Comparison of ENCODE assay signal across 10 cellular contexts in the genomic region with DNA sequence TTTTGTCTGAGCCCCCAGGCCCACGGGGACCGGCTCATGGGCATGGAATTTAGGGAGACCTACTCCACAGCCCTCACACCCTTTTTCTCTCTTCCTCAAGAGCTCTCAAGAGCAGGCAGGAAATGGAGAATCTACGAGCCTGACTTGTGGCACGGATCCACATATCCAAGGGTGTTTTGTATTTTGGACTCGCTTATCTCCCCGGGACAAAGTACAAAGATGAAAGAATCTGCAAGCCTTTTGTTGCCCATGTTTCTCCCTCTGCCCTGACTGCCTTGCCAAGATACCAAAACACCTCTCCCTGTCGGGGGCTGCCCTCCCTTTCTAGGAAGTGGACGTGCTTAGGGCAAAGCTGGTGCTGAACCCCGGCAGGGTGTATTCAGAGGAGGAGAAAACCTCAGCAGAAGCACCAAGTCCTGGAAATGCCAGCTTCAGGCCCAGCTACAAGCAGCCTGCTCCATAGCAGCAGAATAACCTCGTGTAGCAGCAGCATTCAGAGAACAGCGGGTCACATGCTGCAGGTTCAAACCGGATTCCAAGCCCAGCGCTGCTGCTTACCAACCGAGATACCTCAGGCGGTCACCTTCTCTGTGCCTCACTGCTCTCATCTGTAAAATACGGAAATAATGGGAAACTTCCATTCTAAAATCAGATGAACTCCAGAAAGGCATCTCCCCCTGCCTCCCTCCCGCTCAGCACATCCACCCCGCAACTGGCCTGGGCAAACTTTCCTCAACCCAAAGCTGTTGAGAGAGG. TPM values are rescaled to one million over a fixed set of nuclear protein-coding genes. Genes with fewer than 3 reads are reported as not detected.
DNase-seq lines count a peak whose midpoint lies in the region; ATAC-seq, FAIRE-seq and TF ChIP-seq lines count a peak whose summit lies in the region.
"Had no signal": no experiment of that assay in that cellular context is flagged by ENCODE, and none has a peak within 500 bp of the region (broad histone marks: within the 10 kb centered on the region; RNA-seq: fewer than 3 reads in every experiment).

No MANE protein-coding gene starts in this region.

- no peaks in the 10 kb centered on the region for H3K9me3 Mint-ChIP-seq in activated naive CD4-positive, alpha-beta T cell treated with anti-CD3 and anti-CD28 coated beads, Interleukin-2, amount 50 U/mL, for 72 hours
- H3K9me3 Mint-ChIP-seq: activated naive CD8-positive, alpha-beta T cell treated with anti-CD3 and anti-CD28 coated beads for 36 hours had no signal

- H3K4me1 ChIP-seq in left lung = peaks cover 16 to 45% of the 10 kb centered on the region in 2 donors
- H3K4me1 ChIP-seq in transverse colon = peaks cover 28 to 62% (median 47%) of the 10 kb centered on the region in 4 donors

- no peaks in the 10 kb centered on the region for H3K36me3 Mint-ChIP-seq in activated naive CD4-positive, alpha-beta T cell treated with anti-CD3 and anti-CD28 coated beads, Interleukin-2, amount 50 U/mL, for 72 hours
- H3K36me3 Mint-ChIP-seq: activated naive CD8-positive, alpha-beta T cell treated with anti-CD3 and anti-CD28 coated beads for 36 hours had no signal

- intact Hi-C loops in left lung (cut with DNase I) (no loop called here), transverse colon (cut with DNase I; ENCODE audit: low total_unique reads) (no loop called here)

- ATAC-seq in left lung = peak; percentile 29
- ATAC-seq in activated naive CD4-positive, alpha-beta T cell treated with anti-CD3 and anti-CD28 coated beads, Interleukin-2, amount 50 U/mL, for 72 hours = no peak

- H3K36me3 ChIP-seq in left lung (peaks cover 0 to 9% of the 10 kb centered on the region in 2 donors), transverse colon (peaks cover 0 to 7% (median 2%) of the 10 kb centered on the region in 4 donors)

- DNase-seq in SIG-M5 treated with dmso at 0.1 percent for 504 hours (lab: John Stamatoyannopoulos, UW; ENCODE audit: unreplicated experiment) (peak; percentile 14), SIG-M5 (lab: John Stamatoyannopoulos, UW) (no peak), choroid plexus epithelial cell (ENCODE audit: low read depth) (peak; percentile 49), left lung (no peak), transverse colon (peak; percentile 77), retina (no peak), HTR-8/SVneo (ENCODE audit: insufficient read length, low spot score) (no peak)
- DNase-seq in activated naive CD4-positive, alpha-beta T cell treated with anti-CD3 and anti-CD28 coated beads, Interleukin-2, amount 50 U/mL, for 72 hours (ENCODE audit: low spot score in 2 of 2) = no peak
- DNase-seq: activated naive CD8-positive, alpha-beta T cell treated with anti-CD3 and anti-CD28 coated beads for 36 hours; NCI-H187 had no signal

- TF ChIP-seq POLR2A in transverse colon (IDR thresholded peaks at IDR 0.05) = no peak

- H3K27me3 ChIP-seq in left lung = peaks cover 0 to 7% of the 10 kb centered on the region in 2 donors
- no peaks in the 10 kb centered on the region for H3K27me3 ChIP-seq in transverse colon

- WGBS in transverse colon (ENCODE audit: low coverage in 1 of 2), 2 donors = 23 to 33% methylated on average over 3 to 18 of the region's 18 CpGs

- H3K27ac Mint-ChIP-seq in activated naive CD4-positive, alpha-beta T cell treated with anti-CD3 and anti-CD28 coated beads, Interleukin-2, amount 50 U/mL, for 72 hours = no peak overlapping the region
- H3K27ac Mint-ChIP-seq: activated naive CD8-positive, alpha-beta T cell treated with anti-CD3 and anti-CD28 coated beads for 36 hours had no signal

- FAIRE-seq in HTR-8/SVneo (lab: Jason Lieb, UNC) = no peak

- H3K4me3 ChIP-seq in choroid plexus epithelial cell (ENCODE audit: low read depth, low read length) (no peak overlapping the region), left lung (no peak overlapping the region), transverse colon (no peak overlapping the region)

- TF ChIP-seq CTCF in choroid plexus epithelial cell (conservative IDR thresholded peaks at IDR 0.05; ENCODE audit: low read depth, low read length) (no peak), left lung (IDR thresholded peaks at IDR 0.05) (no peak), transverse colon (IDR thresholded peaks at IDR 0.05) (no peak)

- H3K27ac ChIP-seq in left lung (peak overlapping the region; percentile 39 to 62), transverse colon (peak overlapping the region; percentile 68 to 83 (median 76))

- in situ Hi-C loops in transverse colon (cut with MboI; ENCODE audit: low pct_ligation_motif_present in 1 of 4, low pct_unique_long_range_greater_than_20kb in 1 of 4, low sequenced_read_pairs in 3 of 4) = loop anchor here in 1 of 4 donors (25.0 kb wide), 1 partner anchor 237 kb away; no protein-coding TSS in a partner anchor

- TF ChIP-seq EP300 in transverse colon (IDR thresholded peaks at IDR 0.05; ENCODE audit: low read depth) = no peak

- H3K9me3 ChIP-seq in left lung (no peaks in the 10 kb centered on the region), transverse colon (no peaks in the 10 kb centered on the region)

RNA-seq across cellular contexts. Expression of a gene that starts 35.2 kb away (rescaled TPM):
- total RNA-seq in left lung (1 to 10 TPM; 1.2 to 3.0 TPM), transverse colon (1 to 10 TPM; 1.9 to 6.8 (median 3.6) TPM)
- total RNA-seq in activated naive CD4-positive, alpha-beta T cell treated with anti-CD3 and anti-CD28 coated beads, Interleukin-2, amount 50 U/mL, for 72 hours = not detected
- total RNA-seq: activated naive CD8-positive, alpha-beta T cell treated with anti-CD3 and anti-CD28 coated beads for 36 hours had no signal

Comparison
In these comparisons a context has a peak if more than half of its experiments do, and no peak if none do; other contexts are left out.
1. DNase-seq: peak in SIG-M5 treated with dmso at 0.1 percent for 504 hours (single experiment), choroid plexus epithelial cell (single experiment) and transverse colon (single experiment); none in SIG-M5 (single experiment), left lung (0 of 2), retina (single experiment), HTR-8/SVneo (single experiment) and activated naive CD4-positive, alpha-beta T cell treated with anti-CD3 and anti-CD28 coated beads, Interleukin-2, amount 50 U/mL, for 72 hours (0 of 2).